Comparison of ENCODE assay signal across 22 cellular contexts in genomic region chrX:38864165-38864564, GRCh38.
A peak's percentile ranks its signal among the peaks of the same experiment; 100 is the strongest.
DNase-seq lines count a peak whose midpoint lies in the region; ATAC-seq and TF ChIP-seq lines count a peak whose summit lies in the region.
"Had no signal": no experiment of that assay in that cellular context is flagged by ENCODE, and none has a peak within 500 bp of the region (broad histone marks: within the 10 kb centered on the region; RNA-seq: fewer than 3 reads in every experiment).

No MANE protein-coding gene starts in this region.

- H3K9me3 ChIP-seq in ascending aorta = no peaks in the 10 kb centered on the region
- no peaks in the 10 kb centered on the region for H3K9me3 ChIP-seq in left ventricle myocardium inferior (replicated peaks)
- H3K9me3 ChIP-seq in skeletal muscle tissue (ENCODE audit: control insufficient read depth in 3 of 3, low read length in 3 of 3) = no peaks in the 10 kb centered on the region
- H3K9me3 ChIP-seq: esophagus muscularis mucosa, ovary had no signal

- peaks cover 0 to 6% of the 10 kb centered on the region in 2 donors for H3K4me1 ChIP-seq in ascending aorta
- peaks cover 21% of the 10 kb centered on the region for H3K4me1 ChIP-seq in left ventricle myocardium inferior
- H3K4me1 ChIP-seq in skeletal muscle tissue (ENCODE audit: control insufficient read depth in 3 of 3, insufficient read depth in 3 of 3, low read length in 3 of 3) = peaks cover 4 to 39% (median 18%) of the 10 kb centered on the region in 3 donors

- TF ChIP-seq CTCF in ascending aorta (IDR thresholded peaks at IDR 0.05) (no peak), left ventricle myocardium inferior (IDR thresholded peaks at IDR 0.05; ENCODE audit: borderline replicate concordance) (no peak)

- H3K36me3 ChIP-seq in ascending aorta (no peaks in the 10 kb centered on the region), left ventricle myocardium inferior (no peaks in the 10 kb centered on the region), skeletal muscle tissue (ENCODE audit: control insufficient read depth in 3 of 3, insufficient read depth in 3 of 3, low read length in 3 of 3) (no peaks in the 10 kb centered on the region)
- H3K36me3 ChIP-seq: esophagus muscularis mucosa, ovary had no signal

- peak overlapping the region; percentile 1 to 67 for H3K27ac ChIP-seq in ascending aorta
- H3K27ac ChIP-seq in left ventricle myocardium inferior (replicated peaks) = peak overlapping the region; percentile 69
- peak overlapping the region; percentile 73 for H3K27ac ChIP-seq in skeletal muscle tissue (ENCODE audit: low read depth, low read length)
- H3K27ac ChIP-seq: esophagus muscularis mucosa, KMS-11, ovary had no signal

- H3K4me3 ChIP-seq in ascending aorta (no peak overlapping the region), left ventricle myocardium inferior (no peak overlapping the region), skeletal muscle tissue (ENCODE audit: low read length in 3 of 3) (no peak overlapping the region)
- H3K4me3 ChIP-seq: esophagus muscularis mucosa, ovary had no signal

- no peaks in the 10 kb centered on the region for H3K27me3 ChIP-seq in ascending aorta
- no peaks in the 10 kb centered on the region for H3K27me3 ChIP-seq in left ventricle myocardium inferior (ENCODE audit: low read depth)
- no peaks in the 10 kb centered on the region for H3K27me3 ChIP-seq in skeletal muscle tissue (ENCODE audit: control insufficient read depth in 3 of 3, insufficient read depth in 3 of 3, low read length in 3 of 3)
- H3K27me3 ChIP-seq: esophagus muscularis mucosa, ovary had no signal

- H3K9ac ChIP-seq in skeletal muscle tissue (ENCODE audit: low read depth in 1 of 3, low read length in 3 of 3) = no peak overlapping the region
- H3K9ac ChIP-seq: KMS-11 had no signal

- ATAC-seq in GM21576 (IDR thresholded peaks at IDR 0.05; ENCODE audit: unreplicated experiment) = no peak
- ATAC-seq: activated CD4-positive, CD25-positive, alpha-beta regulatory T cell treated with anti-CD3 and anti-CD28 coated beads, Interleukin-2, amount 50 U/mL, for 24 hours; activated T-cell treated with anti-CD3 and anti-CD28 coated beads, Interleukin-2, amount 50 U/mL, for 4 hours; CD8-positive, alpha-beta T cell; sciatic nerve had no signal

- DNase-seq in GM04503 (ENCODE audit: low read depth) (peak; percentile 20), ascending aorta (ENCODE audit: low spot score in 2 of 2) (no peak), left ventricle myocardium inferior (no peak), germinal center (ENCODE audit: low spot score) (no peak), NCI-H69 (lab: John Stamatoyannopoulos, UW) (no peak)
- DNase-seq: activated naive CD4-positive, alpha-beta T cell treated with anti-CD3 and anti-CD28 coated beads, Interleukin-2, amount 50 U/mL, for 16 hours; activated T-cell treated with anti-CD3 and anti-CD28 coated beads, Interleukin-2, amount 50 U/mL, for 4 hours; AML-193; anterior cingulate cortex; CD8-positive, alpha-beta T cell; effector CD8-positive, alpha-beta T cell; GDM1; NCI-H187; NCI-H774; ovary; T1000 had no signal

- intact Hi-C loops in ascending aorta (cut with DNase I) = loop anchor here (5.0 kb wide), 1 partner anchor 63 kb away; no protein-coding TSS in a partner anchor
- intact Hi-C loops in left ventricle myocardium inferior (cut with micrococcal nuclease) = no loop called here
